Comparison of ENCODE assay signal across 11 cellular contexts in the genomic region with DNA sequence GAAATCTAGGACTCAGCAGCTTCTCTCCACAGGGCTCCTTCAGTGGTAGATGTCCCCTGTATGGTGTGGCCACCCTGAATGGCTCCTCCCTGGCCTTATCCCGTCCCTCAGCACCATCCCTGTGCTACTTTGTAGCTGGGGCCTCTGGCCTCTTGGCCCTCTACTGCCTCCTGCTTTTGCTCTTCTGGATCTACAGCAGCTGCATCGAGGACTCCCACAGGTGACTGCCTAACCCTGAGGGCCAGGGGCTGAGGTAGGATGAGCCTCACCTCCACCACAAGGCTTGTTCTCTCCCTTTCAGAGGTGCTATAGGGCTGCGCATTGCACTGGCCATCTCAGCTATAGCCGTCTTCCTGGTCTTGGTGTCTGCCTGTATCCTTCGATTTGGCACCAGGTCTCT. TPM values are rescaled to one million over a fixed set of nuclear protein-coding genes. Genes with fewer than 3 reads are reported as not detected.
DNase-seq lines count a peak whose midpoint lies in the region; ATAC-seq, FAIRE-seq and TF ChIP-seq lines count a peak whose summit lies in the region.
"Had no signal": no experiment of that assay in that cellular context is flagged by ENCODE, and none has a peak within 500 bp of the region (broad histone marks: within the 10 kb centered on the region; RNA-seq: fewer than 3 reads in every experiment).

No MANE protein-coding gene starts in this region.

- H3K27me3 ChIP-seq in OCI-LY3 (ENCODE audit: low read depth, low read length) (no peaks in the 10 kb centered on the region), psoas muscle (ENCODE audit: insufficient read depth in 3 of 3, low read length in 2 of 3) (no peaks in the 10 kb centered on the region)
- H3K27me3 ChIP-seq: ascending aorta had no signal

- peak overlapping the region; percentile 97 for H3K27ac Mint-ChIP-seq in activated CD4-positive, alpha-beta T cell treated with anti-CD3 and anti-CD28 coated beads, Interleukin-2, amount 10 ng/mL, durations not matched to agents 7 days and 5 days

- no peaks in the 10 kb centered on the region for H3K9me3 ChIP-seq in OCI-LY3 (ENCODE audit: insufficient read depth, low read length)
- no peaks in the 10 kb centered on the region for H3K9me3 ChIP-seq in psoas muscle
- H3K9me3 ChIP-seq: ascending aorta had no signal

- CTCF ChIA-PET in activated CD4-positive, alpha-beta T cell treated with anti-CD3 and anti-CD28 coated beads, Interleukin-2, amount 10 ng/mL, durations not matched to agents 7 days and 5 days (lab: Charles Lee), result interaction anchor here (0.5 to 9.0 kb wide), 6 partner anchors 9 to 448 kb away, joined by 3 to 170 read pairs (median 4); a partner anchor contains a TSS

- H3K4me1 ChIP-seq in OCI-LY3 (ENCODE audit: low read length) (peaks cover 31% of the 10 kb centered on the region), psoas muscle (peaks cover 34% of the 10 kb centered on the region)

- TF ChIP-seq CTCF in OCI-LY3 (IDR thresholded peaks at IDR 0.05; ENCODE audit: low read depth, low read length), result no peak
- TF ChIP-seq CTCF in psoas muscle (IDR thresholded peaks at IDR 0.05), result no peak
- no peak for TF ChIP-seq CTCF in D721Med (IDR thresholded peaks at IDR 0.05; ENCODE audit: insufficient read depth, missing control alignments)

- no peak overlapping the region for H3K27ac ChIP-seq in OCI-LY3 (ENCODE audit: low read length)
- no peak overlapping the region for H3K27ac ChIP-seq in psoas muscle

- peaks cover 50% of the 10 kb centered on the region for H3K36me3 Mint-ChIP-seq in activated CD4-positive, alpha-beta T cell treated with anti-CD3 and anti-CD28 coated beads, Interleukin-2, amount 10 ng/mL, durations not matched to agents 7 days and 5 days (ENCODE audit: low read depth)

- H3K9ac ChIP-seq in OCI-LY3 (ENCODE audit: low read length), result no peak overlapping the region

- intact Hi-C loops in psoas muscle (cut with DNase I), result loop anchor here (5.0 kb wide), 2 partner anchors 43 to 73 kb away; a partner anchor contains a TSS

- peak overlapping the region; percentile 95 for H3K4me3 Mint-ChIP-seq in activated CD4-positive, alpha-beta T cell treated with anti-CD3 and anti-CD28 coated beads, Interleukin-2, amount 10 ng/mL, durations not matched to agents 7 days and 5 days

- peak overlapping the region; percentile 6; the same call in 1 of the 2 replicates for H3K4me2 ChIP-seq in OCI-LY3 (ENCODE audit: low read length)

- H3K79me2 ChIP-seq in OCI-LY3 (ENCODE audit: low read length), result peaks cover 46% of the 10 kb centered on the region

- WGBS in psoas muscle, 3 donors, result 63 to 76% (median 68%) methylated on average over 5 of the region's 5 CpGs

- POLR2A ChIA-PET in activated CD4-positive, alpha-beta T cell treated with anti-CD3 and anti-CD28 coated beads, Interleukin-2, amount 10 ng/mL, durations not matched to agents 7 days and 5 days (lab: Charles Lee), result interaction anchor here (0.7 to 1.4 kb wide), 2 partner anchors 30 to 52 kb away, joined by 3 to 5 read pairs; no protein-coding TSS in a partner anchor

- H3K36me3 ChIP-seq in OCI-LY3 (replicated peaks; ENCODE audit: low read depth, low read length) (peaks cover 39% of the 10 kb centered on the region), psoas muscle (ENCODE audit: insufficient read depth in 1 of 2, low read depth in 1 of 2) (peaks cover 4 to 70% of the 10 kb centered on the region in 2 donors)

- no peaks in the 10 kb centered on the region for H3K9me3 Mint-ChIP-seq in activated CD4-positive, alpha-beta T cell treated with anti-CD3 and anti-CD28 coated beads, Interleukin-2, amount 10 ng/mL, durations not matched to agents 7 days and 5 days

- H3K4me3 ChIP-seq in OCI-LY3 (ENCODE audit: low read length), result no peak overlapping the region
- H3K4me3 ChIP-seq in psoas muscle, result peak overlapping the region; percentile 97

- peaks cover 52% of the 10 kb centered on the region for H3K4me1 Mint-ChIP-seq in activated CD4-positive, alpha-beta T cell treated with anti-CD3 and anti-CD28 coated beads, Interleukin-2, amount 10 ng/mL, durations not matched to agents 7 days and 5 days

- no peaks in the 10 kb centered on the region for H3K27me3 Mint-ChIP-seq in activated CD4-positive, alpha-beta T cell treated with anti-CD3 and anti-CD28 coated beads, Interleukin-2, amount 10 ng/mL, durations not matched to agents 7 days and 5 days

- no peak for ATAC-seq in psoas muscle

- no peaks in the 10 kb centered on the region for H4K20me1 ChIP-seq in OCI-LY3 (ENCODE audit: insufficient read depth, low read length)

- no peak for FAIRE-seq in D721Med (lab: Jason Lieb, UNC)
- FAIRE-seq: TTC549 had no signal

- DNase-seq in activated CD4-positive, alpha-beta T cell treated with anti-CD3 and anti-CD28 coated beads, Interleukin-2, amount 10 ng/mL, durations not matched to agents 7 days and 5 days, result no peak
- no peak for DNase-seq in activated CD4-positive, alpha-beta T cell treated with anti-CD3 and anti-CD28 coated beads for 48 hours
- peak; percentile 34 for DNase-seq in cerebellar cortex (ENCODE audit: low spot score)
- no peak for DNase-seq in psoas muscle
- no peak for DNase-seq in RPMI8226
- no peak for DNase-seq in D721Med (ENCODE audit: insufficient read length, low spot score)
- DNase-seq in anterior cingulate cortex (lab: John Stamatoyannopoulos, UW), result no peak
- DNase-seq: NCI-H2029 treated with DMSO at 0.1 percent for 48 hours had no signal

- H2AFZ ChIP-seq in OCI-LY3 (ENCODE audit: low read depth, low read length), result no peak overlapping the region

RNA-seq across cellular contexts. Expression of a gene that starts 1.8 kb away (rescaled TPM):
- total RNA-seq in activated CD4-positive, alpha-beta T cell treated with anti-CD3 and anti-CD28 coated beads, Interleukin-2, amount 10 ng/mL, durations not matched to agents 7 days and 5 days, result 10 to 100 TPM; 46.8 to 55.9 TPM
- 10 to 100 TPM; 12.2 to 18.5 (median 16.0) TPM for total RNA-seq in psoas muscle
- 10 to 100 TPM; 31.5 to 42.0 (median 34.4) TPM for polyA plus RNA-seq in psoas muscle

RNA-seq across cellular contexts. Expression of a gene that starts 2.8 kb away (rescaled TPM):
- total RNA-seq in activated CD4-positive, alpha-beta T cell treated with anti-CD3 and anti-CD28 coated beads, Interleukin-2, amount 10 ng/mL, durations not matched to agents 7 days and 5 days, result 10 to 100 TPM; 17.9 to 19.4 TPM
- total RNA-seq in psoas muscle, result 10 to 100 TPM in 1 of 4 donors, 1 to 10 TPM in 3; 6.2 to 11.5 (median 8.4) TPM
- 10 to 100 TPM; 16.6 to 37.7 (median 21.7) TPM for polyA plus RNA-seq in psoas muscle

RNA-seq across cellular contexts. Expression of a gene that starts 16.2 kb away (rescaled TPM):
- total RNA-seq in activated CD4-positive, alpha-beta T cell treated with anti-CD3 and anti-CD28 coated beads, Interleukin-2, amount 10 ng/mL, durations not matched to agents 7 days and 5 days, result 100 to 1,000 TPM; 110 to 121 TPM
- total RNA-seq in psoas muscle, result 10 to 100 TPM; 38.3 to 45.4 (median 41.9) TPM
- 10 to 100 TPM; 36.3 to 67.0 (median 49.7) TPM for polyA plus RNA-seq in psoas muscle

RNA-seq across cellular contexts. Expression of a gene that starts 17.8 kb away (rescaled TPM):
- total RNA-seq in activated CD4-positive, alpha-beta T cell treated with anti-CD3 and anti-CD28 coated beads, Interleukin-2, amount 10 ng/mL, durations not matched to agents 7 days and 5 days, result 10 to 100 TPM; 17.7 to 19.4 TPM
- total RNA-seq in psoas muscle, result 10 to 100 TPM; 13.5 to 19.9 (median 18.3) TPM
- polyA plus RNA-seq in psoas muscle, result 10 to 100 TPM; 18.0 to 26.5 (median 20.1) TPM

RNA-seq across cellular contexts. Expression of a gene that starts 27.6 kb away (rescaled TPM):
- 10 to 100 TPM; 87.2 to 99.8 TPM for total RNA-seq in activated CD4-positive, alpha-beta T cell treated with anti-CD3 and anti-CD28 coated beads, Interleukin-2, amount 10 ng/mL, durations not matched to agents 7 days and 5 days
- 10 to 100 TPM; 31.7 to 44.7 (median 36.2) TPM for total RNA-seq in psoas muscle
- polyA plus RNA-seq in psoas muscle, result 10 to 100 TPM; 44.0 to 92.6 (median 48.8) TPM
